Comparison of ENCODE assay signal across 20 cellular contexts in the genomic region with DNA sequence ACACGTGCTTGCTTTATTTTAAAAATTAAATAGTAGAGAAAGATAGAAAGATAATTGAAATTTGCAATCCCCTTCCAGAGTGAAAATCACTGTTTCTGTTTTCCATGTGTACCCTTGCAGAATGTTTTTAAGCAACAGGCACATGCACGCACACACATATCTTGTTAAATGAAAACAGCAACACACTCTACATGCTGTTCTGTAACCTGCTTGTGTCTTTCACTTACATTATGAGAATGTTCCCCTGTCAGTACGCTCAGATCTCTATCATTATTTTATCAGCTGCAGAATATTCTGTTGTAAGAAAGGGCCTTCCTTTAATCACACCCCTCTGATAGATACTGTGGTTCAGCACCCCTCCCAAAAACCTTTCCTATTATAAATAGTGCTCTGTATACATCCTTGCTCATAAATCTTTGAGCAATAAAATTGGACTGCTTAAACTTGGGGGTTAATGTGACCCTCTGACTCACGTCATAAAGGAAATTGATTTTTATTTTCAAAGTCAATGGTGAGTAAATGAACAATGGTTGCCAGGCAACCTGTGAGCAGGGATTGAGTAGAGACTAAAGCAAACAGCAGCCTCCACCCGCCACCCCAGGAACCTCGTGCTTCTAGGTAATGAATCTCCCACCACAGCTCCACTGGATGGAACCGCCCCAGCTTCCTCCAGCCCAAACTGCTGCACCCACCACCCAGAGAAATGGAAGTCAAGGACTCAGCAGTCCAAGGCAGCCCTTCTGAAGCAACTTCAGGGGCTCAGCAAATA. TPM values are rescaled to one million over a fixed set of nuclear protein-coding genes. Genes with fewer than 3 reads are reported as not detected.
DNase-seq lines count a peak whose midpoint lies in the region; ATAC-seq, FAIRE-seq and TF ChIP-seq lines count a peak whose summit lies in the region.
"Had no signal": no experiment of that assay in that cellular context is flagged by ENCODE, and none has a peak within 500 bp of the region (broad histone marks: within the 10 kb centered on the region; RNA-seq: fewer than 3 reads in every experiment).

No MANE protein-coding gene starts in this region.

- no peak overlapping the region for H3K27ac ChIP-seq in Peyer's patch
- H3K27ac ChIP-seq: gastrocnemius medialis, HL-60, KMS-11, right atrium auricular region, suprapubic skin had no signal

- FAIRE-seq in islet of Langerhans (lab: Jason Lieb, UNC) = peak; percentile 36
- FAIRE-seq: TTC549 had no signal

- peaks cover 6% of the 10 kb centered on the region for H3K9me3 Mint-ChIP-seq in stimulated activated effector memory CD8-positive, alpha-beta T cell treated with anti-CD3 and anti-CD28 coated beads, Interleukin-12 subunit alpha, Interleukin-12 subunit beta, amount 100 ng/mL, for 72 hours

- TF ChIP-seq POLR2A in Peyer's patch (IDR thresholded peaks at IDR 0.05) = no peak

- H3K9me3 ChIP-seq in Peyer's patch = peaks cover 0 to 14% (median 0%) of the 10 kb centered on the region in 4 donors
- H3K9me3 ChIP-seq: gastrocnemius medialis had no signal

- H3K27ac Mint-ChIP-seq in stimulated activated effector memory CD8-positive, alpha-beta T cell treated with anti-CD3 and anti-CD28 coated beads, Interleukin-12 subunit alpha, Interleukin-12 subunit beta, amount 100 ng/mL, for 72 hours = no peak overlapping the region
- H3K27ac Mint-ChIP-seq: activated T-helper 17 cell treated with anti-CD3 and anti-CD28 coated beads, Interleukin-2, amount 50 U/mL, for 72 hours; memory B cell; nephron progenitor cell had no signal

- no peak overlapping the region for H3K4me3 ChIP-seq in Peyer's patch
- H3K4me3 ChIP-seq: gastrocnemius medialis, right atrium auricular region, suprapubic skin had no signal

- H3K4me1 ChIP-seq in Peyer's patch = no peaks in the 10 kb centered on the region
- H3K4me1 ChIP-seq: gastrocnemius medialis, right atrium auricular region, suprapubic skin had no signal

- CTCF ChIA-PET in GM10248 (lab: Yijun Ruan, JAX) = no interaction called here

- no peaks in the 10 kb centered on the region for H3K36me3 ChIP-seq in Peyer's patch
- H3K36me3 ChIP-seq: gastrocnemius medialis, right atrium auricular region, suprapubic skin had no signal

- TF ChIP-seq CTCF in Peyer's patch (IDR thresholded peaks at IDR 0.05) (no peak), GM10248 (IDR thresholded peaks at IDR 0.05; ENCODE audit: control extremely low read depth, extremely low read depth, low read depth, missing control alignments) (no peak)

- POLR2A ChIA-PET in GM10248 (lab: Yijun Ruan, JAX) = no interaction called here

- no peaks in the 10 kb centered on the region for H3K27me3 ChIP-seq in Peyer's patch
- H3K27me3 ChIP-seq: right atrium auricular region had no signal

- no peak for ATAC-seq in stimulated activated effector memory CD8-positive, alpha-beta T cell treated with anti-CD3 and anti-CD28 coated beads, Interleukin-12 subunit alpha, Interleukin-12 subunit beta, amount 100 ng/mL, for 72 hours
- ATAC-seq: activated T-helper 17 cell treated with anti-CD3 and anti-CD28 coated beads, Interleukin-2, amount 50 U/mL, for 72 hours; gastrocnemius medialis had no signal

- H3K36me3 Mint-ChIP-seq in stimulated activated effector memory CD8-positive, alpha-beta T cell treated with anti-CD3 and anti-CD28 coated beads, Interleukin-12 subunit alpha, Interleukin-12 subunit beta, amount 100 ng/mL, for 72 hours = no peaks in the 10 kb centered on the region
- H3K36me3 Mint-ChIP-seq: memory B cell had no signal

- no peak overlapping the region for H3K4me3 Mint-ChIP-seq in stimulated activated effector memory CD8-positive, alpha-beta T cell treated with anti-CD3 and anti-CD28 coated beads, Interleukin-12 subunit alpha, Interleukin-12 subunit beta, amount 100 ng/mL, for 72 hours
- H3K4me3 Mint-ChIP-seq: activated T-helper 17 cell treated with anti-CD3 and anti-CD28 coated beads, Interleukin-2, amount 50 U/mL, for 72 hours; memory B cell; nephron progenitor cell had no signal

- DNase-seq in DMS153 treated with DMSO at 0.1 percent for 48 hours (lab: John Stamatoyannopoulos, UW; ENCODE audit: unreplicated experiment) = peak; percentile 73
- peak; percentile 37 for DNase-seq in NCI-H1105 treated with DMSO at 0.1 percent for 48 hours (lab: John Stamatoyannopoulos, UW)
- DNase-seq in NCI-H748 (lab: John Stamatoyannopoulos, UW; ENCODE audit: unreplicated experiment) = peak; percentile 99
- no peak for DNase-seq in Peyer's patch
- DNase-seq in medulla oblongata (ENCODE audit: extremely low spot score) = no peak
- DNase-seq in GM10248 (ENCODE audit: extremely low spot score) = no peak
- no peak for DNase-seq in stimulated activated effector memory CD8-positive, alpha-beta T cell treated with anti-CD3 and anti-CD28 coated beads, Interleukin-12 subunit alpha, Interleukin-12 subunit beta, amount 100 ng/mL, for 72 hours (ENCODE audit: low spot score in 2 of 2)
- DNase-seq: amniotic stem cell; gastrocnemius medialis; nephron progenitor cell; OCI-M1; stimulated activated CD4-positive, alpha-beta T cell treated with anti-CD3 and anti-CD28 coated beads, Interleukin-1b, Interleukin-23, amount 100 ng/mL, for 48 hours had no signal

- H3K4me1 Mint-ChIP-seq in stimulated activated effector memory CD8-positive, alpha-beta T cell treated with anti-CD3 and anti-CD28 coated beads, Interleukin-12 subunit alpha, Interleukin-12 subunit beta, amount 100 ng/mL, for 72 hours = no peaks in the 10 kb centered on the region
- H3K4me1 Mint-ChIP-seq: activated T-helper 17 cell treated with anti-CD3 and anti-CD28 coated beads, Interleukin-2, amount 50 U/mL, for 72 hours; memory B cell; nephron progenitor cell had no signal

RNA-seq across cellular contexts. Expression of a gene that starts 31.9 kb away (rescaled TPM):
- total RNA-seq in Peyer's patch = 100 to 1,000 TPM; 116 to 425 (median 310) TPM
- total RNA-seq: activated T-helper 17 cell treated with anti-CD3 and anti-CD28 coated beads, Interleukin-2, amount 50 U/mL, for 72 hours; right atrium auricular region had no signal

Comparison
In these comparisons a context has a peak if more than half of its experiments do, and no peak if none do; other contexts are left out.
1. DNase-seq: peak in DMS153 treated with DMSO at 0.1 percent for 48 hours (single experiment), NCI-H1105 treated with DMSO at 0.1 percent for 48 hours (single experiment) and NCI-H748 (single experiment); none in Peyer's patch (0 of 3), medulla oblongata (single experiment), GM10248 (single experiment) and stimulated activated effector memory CD8-positive, alpha-beta T cell treated with anti-CD3 and anti-CD28 coated beads, Interleukin-12 subunit alpha, Interleukin-12 subunit beta, amount 100 ng/mL, for 72 hours (0 of 2).